1 cellular context compared by ENCODE assay signal in genomic region chr9:81848472-81848871, GRCh38.
TF ChIP-seq lines count a peak whose summit lies in the region.

No MANE protein-coding gene starts in this region.

TF ChIP-seq in Ishikawa, 13 proteins besides CTCF, POLR2A, EP300 and RAD21 (continued from another document):
- TF ChIP-seq REST (IDR thresholded peaks at IDR 0.05; ENCODE audit: low read depth) (no peak), MAX (IDR thresholded peaks at IDR 0.05) (no peak), EGR1 (IDR thresholded peaks at IDR 0.05) (no peak), USF1 (IDR thresholded peaks at IDR 0.05) (no peak), CEBPB (IDR thresholded peaks at IDR 0.05) (no peak), TAF1 (IDR thresholded peaks at IDR 0.05; ENCODE audit: low read depth) (no peak), CREB1 (IDR thresholded peaks at IDR 0.05; ENCODE audit: low read depth) (no peak), TEAD4 (IDR thresholded peaks at IDR 0.05) (no peak), TCF12 (IDR thresholded peaks at IDR 0.05; ENCODE audit: low read depth) (no peak), FOXM1 (IDR thresholded peaks at IDR 0.05; ENCODE audit: borderline replicate concordance, low read depth) (no peak), ZBTB7A (IDR thresholded peaks at IDR 0.05; ENCODE audit: low read depth) (no peak)
